8 cellular contexts compared by ENCODE assay signal in the genomic region with DNA sequence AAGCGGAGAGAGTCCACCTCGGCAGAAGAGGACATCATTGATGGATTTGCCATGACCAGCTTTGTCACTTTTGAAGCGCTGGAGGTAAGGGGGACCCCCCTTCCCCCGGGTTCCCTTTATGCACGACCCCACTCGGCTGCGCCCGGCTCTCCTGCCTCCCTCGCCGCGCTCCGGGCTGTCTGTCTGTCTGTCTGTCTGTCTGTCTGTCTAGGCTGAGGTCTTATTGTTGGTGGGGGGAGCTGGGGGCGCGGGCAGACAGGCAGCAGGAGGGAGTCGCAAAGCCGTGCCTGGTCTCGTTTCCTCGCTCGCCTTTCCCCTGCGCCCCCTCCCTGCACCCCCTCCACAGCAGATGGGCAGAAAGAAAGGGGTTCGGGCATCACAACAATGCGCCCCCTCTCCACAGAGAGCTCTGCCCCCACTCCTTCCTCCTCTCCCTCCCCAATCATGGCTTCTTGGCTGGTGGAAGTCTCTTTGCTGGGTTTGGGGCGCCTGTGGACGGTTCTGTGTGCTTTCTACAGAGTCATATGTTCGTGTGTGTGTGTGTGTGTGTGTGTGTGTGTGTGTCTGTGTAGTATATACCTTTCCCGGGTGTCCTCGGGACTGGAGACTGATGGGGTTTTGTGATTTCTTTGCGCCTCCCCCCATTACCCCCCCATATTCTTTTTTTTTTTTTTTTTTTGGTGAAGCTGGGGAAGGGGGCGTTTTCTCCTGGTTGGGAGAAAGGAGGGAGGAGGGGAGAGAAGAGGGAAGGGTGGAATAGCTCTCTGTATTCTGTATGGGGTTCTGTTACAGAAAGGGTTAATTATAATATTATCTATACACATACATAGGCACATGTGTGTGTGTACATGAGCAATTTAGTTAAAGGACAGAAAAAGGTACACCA. TPM values are rescaled to one million over a fixed set of nuclear protein-coding genes. Genes with fewer than 3 reads are reported as not detected.
DNase-seq lines count a peak whose midpoint lies in the region; TF ChIP-seq lines count a peak whose summit lies in the region.

No MANE protein-coding gene starts in this region.

- H3K27ac Mint-ChIP-seq in CD8-positive, alpha-beta memory T cell: peak overlapping the region in 4 of 8 donors; percentile 32 to 48 (median 36)

- H3K27ac ChIP-seq in CD8-positive, alpha-beta memory T cell (ENCODE audit: low read depth, low read length): no peak overlapping the region
- no peak overlapping the region for H3K27ac ChIP-seq in neutrophil

- no peaks in the 10 kb centered on the region for H3K9me3 ChIP-seq in CD8-positive, alpha-beta memory T cell (ENCODE audit: low read length)
- H3K9me3 ChIP-seq in endocrine pancreas (ENCODE audit: control insufficient read depth, low read length) (no peaks in the 10 kb centered on the region), neutrophil (no peaks in the 10 kb centered on the region)

- peaks cover 11 to 23% of the 10 kb centered on the region in 2 donors for H3K27me3 Mint-ChIP-seq in CD8-positive, alpha-beta memory T cell

- POLR2A ChIA-PET in CD8-positive, alpha-beta memory T cell (lab: Charles Lee): no interaction called here

- H3K4me1 Mint-ChIP-seq in CD8-positive, alpha-beta memory T cell: peaks cover 12 to 20% (median 14%) of the 10 kb centered on the region in 3 donors

- no peaks in the 10 kb centered on the region for H3K36me3 Mint-ChIP-seq in CD8-positive, alpha-beta memory T cell

- H3K4me3 ChIP-seq in CD8-positive, alpha-beta memory T cell (ENCODE audit: low read length): no peak overlapping the region
- H3K4me3 ChIP-seq in endocrine pancreas (ENCODE audit: control insufficient read depth, insufficient read depth, low read length): peak overlapping the region; percentile 17
- peak overlapping the region; percentile 54 to 59 for H3K4me3 ChIP-seq in neutrophil (ENCODE audit: low read depth in 1 of 2, low read length in 1 of 2)

- H3K9me3 Mint-ChIP-seq in CD8-positive, alpha-beta memory T cell: no peaks in the 10 kb centered on the region

- no peaks in the 10 kb centered on the region for H3K36me3 ChIP-seq in CD8-positive, alpha-beta memory T cell (ENCODE audit: insufficient read depth, low read length)
- no peaks in the 10 kb centered on the region for H3K36me3 ChIP-seq in endocrine pancreas (ENCODE audit: control insufficient read depth, insufficient read depth, low read length)
- H3K36me3 ChIP-seq in neutrophil: no peaks in the 10 kb centered on the region

- peaks cover 28% of the 10 kb centered on the region for H3K4me1 ChIP-seq in CD8-positive, alpha-beta memory T cell (ENCODE audit: insufficient read depth, low read length)
- no peaks in the 10 kb centered on the region for H3K4me1 ChIP-seq in endocrine pancreas (ENCODE audit: control insufficient read depth, insufficient read depth, low read length)
- H3K4me1 ChIP-seq in neutrophil (ENCODE audit: control insufficient read depth in 1 of 2, insufficient read depth in 1 of 2, low read depth in 1 of 2, low read length in 1 of 2): peaks cover 20 to 28% of the 10 kb centered on the region in 2 experiments

- H3K27me3 ChIP-seq in CD8-positive, alpha-beta memory T cell (ENCODE audit: insufficient read depth, low read length, poor library complexity, severe bottlenecking): peaks cover 21% of the 10 kb centered on the region
- H3K27me3 ChIP-seq in endocrine pancreas (ENCODE audit: control insufficient read depth, insufficient read depth, low read length) (no peaks in the 10 kb centered on the region), neutrophil (peaks cover 94% of the 10 kb centered on the region)

- H3K9ac ChIP-seq in endocrine pancreas (ENCODE audit: control insufficient read depth, insufficient read depth, low read length): peak overlapping the region; percentile 69

- DNase-seq in CD8-positive, alpha-beta memory T cell: no peak
- DNase-seq in HuH-7.5 (ENCODE audit: low spot score): peak; percentile 22
- no peak for DNase-seq in GF-D8 (lab: John Stamatoyannopoulos, UW)
- DNase-seq in activated effector memory CD4-positive, alpha-beta T cell treated with Interleukin-2 at 50 U/mL for 16 hours: no peak
- DNase-seq in HUDEP-2 (lab: John Stamatoyannopoulos, UW; ENCODE audit: unreplicated experiment in 76 of 76): no peak
- DNase-seq in midbrain (lab: John Stamatoyannopoulos, UW): no peak

- CTCF ChIA-PET in CD8-positive, alpha-beta memory T cell (lab: Charles Lee): no interaction called here

- H3K4me3 Mint-ChIP-seq in CD8-positive, alpha-beta memory T cell: peak overlapping the region; percentile 68 to 87 (median 79)

- no peak for TF ChIP-seq CTCF in neutrophil (IDR thresholded peaks at IDR 0.05)

RNA-seq across cellular contexts. Expression of gene AUTS2, which starts 1.8 kb away (rescaled TPM):
- 1 to 10 TPM; 4.4 to 5.3 TPM for total RNA-seq in CD8-positive, alpha-beta memory T cell
- polyA plus RNA-seq in CD8-positive, alpha-beta memory T cell: 9.9 TPM
